In genomic region chr9:122159925-122160246, GRCh38 we compare ENCODE assay signal across 8 cellular contexts. TPM values are rescaled to one million over a fixed set of nuclear protein-coding genes. Genes with fewer than 3 reads are reported as not detected.
DNase-seq lines count a peak whose midpoint lies in the region; ATAC-seq and TF ChIP-seq lines count a peak whose summit lies in the region.

No MANE protein-coding gene starts in this region.

- no CpG with 5 or more reads among the region's 6 CpGs for WGBS in neuronal stem cell (ENCODE audit: extremely low coverage in 2 of 2, insufficient read length in 2 of 2, insufficient replicate concordance in 1 of 2), 2 donors

- no peaks in the 10 kb centered on the region for H3K27me3 ChIP-seq in CD4-positive, alpha-beta T cell (ENCODE audit: control insufficient read depth, insufficient read depth, low read length)
- H3K27me3 ChIP-seq in MG63 (peaks cover 15% of the 10 kb centered on the region), neuronal stem cell (ENCODE audit: control insufficient read depth in 3 of 3, insufficient read depth in 3 of 3, low read depth in 1 of 3, low read length in 3 of 3) (peaks cover 0 to 13% (median 0%) of the 10 kb centered on the region in 3 experiments)
- H3K27me3 ChIP-seq in effector memory CD4-positive, alpha-beta T cell (replicated peaks; ENCODE audit: control insufficient read depth, insufficient read depth, low read length, poor library complexity, severe bottlenecking): no peaks in the 10 kb centered on the region

- H2BK12ac ChIP-seq in neuronal stem cell (ENCODE audit: low read length): no peak overlapping the region

- H3K4me1 ChIP-seq in effector memory CD4-positive, alpha-beta T cell (ENCODE audit: control insufficient read depth, insufficient read depth, low read length, poor library complexity, severe bottlenecking): no peaks in the 10 kb centered on the region
- peaks cover 2 to 6% of the 10 kb centered on the region in 2 donors for H3K4me1 ChIP-seq in neuronal stem cell (ENCODE audit: control insufficient read depth in 2 of 2, insufficient read depth in 1 of 2, low read depth in 1 of 2, low read length in 2 of 2)

- peaks cover 6% of the 10 kb centered on the region for H3K9me3 Mint-ChIP-seq in CD4-positive, alpha-beta T cell

- H3K36me3 Mint-ChIP-seq in CD4-positive, alpha-beta T cell (ENCODE audit: low read depth): peaks cover 12% of the 10 kb centered on the region

- no peak overlapping the region for H2BK120ac ChIP-seq in neuronal stem cell (ENCODE audit: low read depth, low read length)

- peak overlapping the region; percentile 93 for H3K4me3 Mint-ChIP-seq in CD4-positive, alpha-beta T cell

- no peak overlapping the region for H3K4ac ChIP-seq in neuronal stem cell (ENCODE audit: low read length)

- no peak overlapping the region for H4K8ac ChIP-seq in neuronal stem cell (ENCODE audit: low read depth, low read length)

- peak overlapping the region; percentile 47 for H3K4me2 ChIP-seq in neuronal stem cell (ENCODE audit: insufficient read depth, low read length, poor library complexity, severe bottlenecking)

- no peak for DNase-seq in CD4-positive, alpha-beta T cell
- DNase-seq in MG63 (no peak), neuronal stem cell (ENCODE audit: low spot score) (no peak), NCI-H1930 (lab: John Stamatoyannopoulos, UW) (no peak), NCI-H1436 (lab: John Stamatoyannopoulos, UW) (no peak), HPDE6-E6E7 (ENCODE audit: extremely low spot score) (no peak)
- DNase-seq in effector memory CD4-positive, alpha-beta T cell: no peak

- H3K4me1 Mint-ChIP-seq in CD4-positive, alpha-beta T cell (ENCODE audit: low read depth): peaks cover 40% of the 10 kb centered on the region

- H3K18ac ChIP-seq in neuronal stem cell (ENCODE audit: low read length): no peak overlapping the region

- POLR2A ChIA-PET in CD4-positive, alpha-beta T cell (lab: Charles Lee): interaction anchor here (0.6 to 1.0 kb wide), 3 partner anchors 74 to 781 kb away, joined by 3 read pairs; partner anchors contain the start of gene RABGAP1

- no peak overlapping the region for H2AK5ac ChIP-seq in neuronal stem cell (ENCODE audit: low read depth, low read length)

- no peaks in the 10 kb centered on the region for H3K79me1 ChIP-seq in neuronal stem cell (ENCODE audit: low read depth, low read length)

- no peak overlapping the region for H2BK5ac ChIP-seq in neuronal stem cell (ENCODE audit: low read length)

- no peak overlapping the region for H3K27ac ChIP-seq in CD4-positive, alpha-beta T cell (ENCODE audit: low read depth, low read length)
- H3K27ac ChIP-seq in effector memory CD4-positive, alpha-beta T cell (ENCODE audit: insufficient read depth, low read length, poor library complexity, severe bottlenecking): peak overlapping the region; percentile 79
- H3K27ac ChIP-seq in neuronal stem cell (replicated peaks; ENCODE audit: low read length): no peak overlapping the region

- ATAC-seq in CD4-positive, alpha-beta T cell (ENCODE audit: poor library complexity): no peak
- ATAC-seq in HG03520 (IDR thresholded peaks at IDR 0.05; ENCODE audit: unreplicated experiment): no peak

- no peak for TF ChIP-seq CTCF in CD4-positive, alpha-beta T cell (IDR thresholded peaks at IDR 0.05)

- H3K14ac ChIP-seq in neuronal stem cell (ENCODE audit: low read length): no peak overlapping the region

- peak overlapping the region; percentile 88 for H3K27ac Mint-ChIP-seq in CD4-positive, alpha-beta T cell

- no peak overlapping the region for H2BK15ac ChIP-seq in neuronal stem cell (ENCODE audit: low read length)

- H3K27me3 Mint-ChIP-seq in CD4-positive, alpha-beta T cell: peaks cover 23% of the 10 kb centered on the region

- peak overlapping the region; percentile 91 for H2AFZ ChIP-seq in neuronal stem cell (ENCODE audit: low read length)

- H3K23ac ChIP-seq in neuronal stem cell (ENCODE audit: low read depth, low read length, poor library complexity): peak overlapping the region; percentile 81

- H3K9ac ChIP-seq in neuronal stem cell (ENCODE audit: low read depth, low read length, poor library complexity): no peak overlapping the region

- peaks cover 6% of the 10 kb centered on the region for H3K9me3 ChIP-seq in CD4-positive, alpha-beta T cell (ENCODE audit: control insufficient read depth, low read length)
- H3K9me3 ChIP-seq in MG63: peaks cover 2% of the 10 kb centered on the region; the same call in 1 of the 2 replicates
- H3K9me3 ChIP-seq in effector memory CD4-positive, alpha-beta T cell (ENCODE audit: control insufficient read depth, low read length): no peaks in the 10 kb centered on the region
- peaks cover 1 to 10% of the 10 kb centered on the region in 2 donors for H3K9me3 ChIP-seq in neuronal stem cell (replicated peaks in 1 of 2; ENCODE audit: control insufficient read depth in 2 of 2, insufficient read depth in 1 of 2, low read depth in 1 of 2, low read length in 2 of 2)

- intact Hi-C loops in CD4-positive, alpha-beta T cell (cut with DNase I, micrococcal nuclease): loop anchor here (1.0 to 5.0 kb wide), 3 partner anchors 63 to 105 kb away; partner anchors contain the start of genes MRRF (in 2 of the 2) and RBM18 (in 2 of the 2)

- no peaks in the 10 kb centered on the region for H3K36me3 ChIP-seq in MG63
- H3K36me3 ChIP-seq in effector memory CD4-positive, alpha-beta T cell (ENCODE audit: control insufficient read depth, insufficient read depth, low read length): no peaks in the 10 kb centered on the region
- peaks cover 0 to 2% of the 10 kb centered on the region in 2 donors for H3K36me3 ChIP-seq in neuronal stem cell (replicated peaks in 1 of 2; ENCODE audit: control insufficient read depth in 2 of 2, insufficient read depth in 2 of 2, low read length in 2 of 2)

- H4K91ac ChIP-seq in neuronal stem cell (ENCODE audit: low read depth, low read length, poor library complexity): no peak overlapping the region

- CTCF ChIA-PET in CD4-positive, alpha-beta T cell (lab: Charles Lee): interaction anchor here (0.9 kb wide), 1 partner anchor 61 kb away, joined by 3 read pairs; no protein-coding TSS in a partner anchor

- H3K4me3 ChIP-seq in MG63 (peak overlapping the region; percentile 88), neuronal stem cell (ENCODE audit: low read length in 2 of 2) (peak overlapping the region in 1 of 2 donors; percentile 78)
- peak overlapping the region; percentile 73 for H3K4me3 ChIP-seq in effector memory CD4-positive, alpha-beta T cell (ENCODE audit: insufficient read depth, low read depth, low read length, poor library complexity, severe bottlenecking)

RNA-seq across cellular contexts. Expression of gene MORN5, which starts 0.2 kb away (rescaled TPM):
- not detected for total RNA-seq in CD4-positive, alpha-beta T cell
- not detected in 2 replicates for total RNA-seq in MG63 (2014; rRNA removed; shearing (Covaris generic); ENCODE audit: low replicate concordance)
- 0.61 TPM for polyA plus RNA-seq in neuronal stem cell (2013, experiment 1 of 2)
- polyA plus RNA-seq in neuronal stem cell (2013, experiment 2 of 2): 1.4 TPM

RNA-seq across cellular contexts. Expression of gene NDUFA8, which starts 0.3 kb away (rescaled TPM):
- 1 to 10 TPM; 4.5 to 5.0 TPM for total RNA-seq in CD4-positive, alpha-beta T cell
- 44.8 and 68.0 TPM in 2 replicates for total RNA-seq in MG63 (2014; rRNA removed; shearing (Covaris generic); ENCODE audit: low replicate concordance)
- 74.6 TPM for polyA plus RNA-seq in neuronal stem cell (2013, experiment 1 of 2)
- polyA plus RNA-seq in neuronal stem cell (2013, experiment 2 of 2): 76.8 TPM
